ENCODE assay signal across 12 cellular contexts in the genomic region with DNA sequence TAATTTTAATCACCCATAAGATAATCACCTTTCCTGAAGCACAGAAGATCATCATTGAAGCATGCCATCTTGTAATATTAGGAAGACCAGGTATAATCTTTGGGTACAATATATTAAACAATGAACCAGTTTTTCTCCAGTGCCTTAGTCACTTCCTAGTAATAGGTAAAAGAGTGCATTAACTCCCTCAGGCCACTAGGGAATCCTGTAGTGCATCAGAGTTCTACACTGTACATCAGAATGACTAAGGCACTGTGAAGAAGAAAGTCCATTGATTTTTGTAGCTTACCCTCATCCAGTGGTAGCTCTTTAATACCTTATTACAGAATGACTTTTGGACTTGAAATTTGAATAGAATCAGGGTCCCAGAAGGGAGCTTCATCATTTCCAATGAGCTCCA.
DNase-seq lines count a peak whose midpoint lies in the region; ATAC-seq and TF ChIP-seq lines count a peak whose summit lies in the region.
"Had no signal": no experiment of that assay in that cellular context is flagged by ENCODE, and none has a peak within 500 bp of the region (broad histone marks: within the 10 kb centered on the region; RNA-seq: fewer than 3 reads in every experiment).

No MANE protein-coding gene starts in this region.

- H3K27ac ChIP-seq in C4-2B: no peak overlapping the region

- no peak overlapping the region for H3K4me3 ChIP-seq in epithelial cell of esophagus (ENCODE audit: low read length)
- H3K4me3 ChIP-seq: lung had no signal

- DNase-seq in NCI-H146 treated with DMSO at 0.1 percent for 48 hours (lab: John Stamatoyannopoulos, UW; ENCODE audit: unreplicated experiment) (peak; percentile 3), epithelial cell of esophagus (ENCODE audit: low read depth) (peak; percentile 70), HuH-7.5 (ENCODE audit: low spot score) (no peak)
- DNase-seq: activated B cell treated with CpG ODN at 0.5 μM for 24 hours; activated naive CD8-positive, alpha-beta T cell treated with anti-CD3 and anti-CD28 coated beads for 36 hours; stimulated activated naive CD8-positive, alpha-beta T cell treated with anti-CD3 and anti-CD28 coated beads, Interleukin-15, Interleukin-2, amounts not matched to agents 100 U/mL and 50 U/mL, for 24 hours had no signal

- peak; percentile 21 for TF ChIP-seq CTCF in C4-2B (conservative IDR thresholded peaks at IDR 0.05)
- peak; percentile 50 for TF ChIP-seq CTCF in epithelial cell of esophagus (IDR thresholded peaks at IDR 0.05; ENCODE audit: insufficient read depth, low read depth, low read length, missing control alignments)

- peak; percentile 48 for ATAC-seq in GM18502 (IDR thresholded peaks at IDR 0.05; ENCODE audit: poor library complexity, unreplicated experiment)
- ATAC-seq in GM21529 (IDR thresholded peaks at IDR 0.05; ENCODE audit: unreplicated experiment): no peak
- no peak for ATAC-seq in HG03095 (IDR thresholded peaks at IDR 0.05; ENCODE audit: unreplicated experiment)
- no peak for ATAC-seq in GM19328 (IDR thresholded peaks at IDR 0.05; ENCODE audit: unreplicated experiment)
- ATAC-seq: stimulated activated naive CD8-positive, alpha-beta T cell treated with anti-CD3 and anti-CD28 coated beads, Interleukin-15, Interleukin-2, amounts not matched to agents 100 U/mL and 50 U/mL, for 24 hours had no signal
